Comparison of ENCODE assay signal across 8 cellular contexts in genomic region chr6:150025201-150025917, GRCh38. TPM values are rescaled to one million over a fixed set of nuclear protein-coding genes. Genes with fewer than 3 reads are reported as not detected.
DNase-seq lines count a peak whose midpoint lies in the region; ATAC-seq and TF ChIP-seq lines count a peak whose summit lies in the region.

RAET1L (minus strand) TSS chr6:150025532; CDS start chr6:150025471, 61 bp downstream.

- no peaks in the 10 kb centered on the region for H3K9me3 Mint-ChIP-seq in CD4-positive, alpha-beta T cell
- H3K9me3 Mint-ChIP-seq in effector memory CD8-positive, alpha-beta T cell: no peaks in the 10 kb centered on the region
- no peaks in the 10 kb centered on the region for H3K9me3 Mint-ChIP-seq in nephron progenitor cell

- no peak within 1 kb of the TSS for H3K4me3 Mint-ChIP-seq in CD4-positive, alpha-beta T cell
- H3K4me3 Mint-ChIP-seq in effector memory CD8-positive, alpha-beta T cell: peak within 1 kb of the TSS; percentile 48 to 54
- H3K4me3 Mint-ChIP-seq in nephron progenitor cell: no peak within 1 kb of the TSS

- H3K9me3 ChIP-seq in CD4-positive, alpha-beta T cell (ENCODE audit: control insufficient read depth, low read length): no peaks in the 10 kb centered on the region

- H3K27ac Mint-ChIP-seq in CD4-positive, alpha-beta T cell: no peak within 1 kb of the TSS
- no peak within 1 kb of the TSS for H3K27ac Mint-ChIP-seq in effector memory CD8-positive, alpha-beta T cell
- peak within 1 kb of the TSS; percentile 74 for H3K27ac Mint-ChIP-seq in nephron progenitor cell

- DNase-seq in CD4-positive, alpha-beta T cell: no peak
- DNase-seq in LoVo (ENCODE audit: low spot score) (peak; percentile 90), nephron progenitor cell (no peak), putamen (ENCODE audit: low spot score) (no peak), NOMO-1 (lab: John Stamatoyannopoulos, UW; ENCODE audit: unreplicated experiment in 2 of 2) (no peak)
- no peak for DNase-seq in effector memory CD8-positive, alpha-beta T cell

- H3K27me3 Mint-ChIP-seq in CD4-positive, alpha-beta T cell: peaks cover 74% of the 10 kb centered on the region
- peaks cover 50 to 81% of the 10 kb centered on the region in 2 donors for H3K27me3 Mint-ChIP-seq in effector memory CD8-positive, alpha-beta T cell
- peaks cover 82% of the 10 kb centered on the region for H3K27me3 Mint-ChIP-seq in nephron progenitor cell (ENCODE audit: low read depth, poor library complexity)

- POLR2A ChIA-PET in CD4-positive, alpha-beta T cell (lab: Charles Lee): no interaction called here

- peak; percentile 63 for ATAC-seq in CD4-positive, alpha-beta T cell (ENCODE audit: poor library complexity)
- peak; percentile 56 for ATAC-seq in effector memory CD8-positive, alpha-beta T cell (replicated peaks)
- ATAC-seq in GM21723 (IDR thresholded peaks at IDR 0.05; ENCODE audit: unreplicated experiment): no peak
- no peak for ATAC-seq in GM18498 (IDR thresholded peaks at IDR 0.05; ENCODE audit: unreplicated experiment)

- TF ChIP-seq CTCF in CD4-positive, alpha-beta T cell (IDR thresholded peaks at IDR 0.05): no peak
- TF ChIP-seq CTCF in nephron progenitor cell (IDR thresholded peaks at IDR 0.05): no peak

- H3K4me1 Mint-ChIP-seq in CD4-positive, alpha-beta T cell (ENCODE audit: low read depth): peaks cover 9% of the 10 kb centered on the region
- H3K4me1 Mint-ChIP-seq in effector memory CD8-positive, alpha-beta T cell (ENCODE audit: low read depth in 2 of 2): peaks cover 6 to 10% of the 10 kb centered on the region in 2 donors
- peaks cover 5% of the 10 kb centered on the region for H3K4me1 Mint-ChIP-seq in nephron progenitor cell

- H3K27ac ChIP-seq in CD4-positive, alpha-beta T cell (ENCODE audit: low read depth, low read length): no peak within 1 kb of the TSS

- intact Hi-C loops in CD4-positive, alpha-beta T cell (cut with DNase I, micrococcal nuclease): no loop called here

- CTCF ChIA-PET in CD4-positive, alpha-beta T cell (lab: Charles Lee): no interaction called here

- H3K27me3 ChIP-seq in CD4-positive, alpha-beta T cell (ENCODE audit: control insufficient read depth, insufficient read depth, low read length): peaks cover 37% of the 10 kb centered on the region

- H3K36me3 Mint-ChIP-seq in CD4-positive, alpha-beta T cell (ENCODE audit: low read depth): no peaks in the 10 kb centered on the region
- H3K36me3 Mint-ChIP-seq in effector memory CD8-positive, alpha-beta T cell (ENCODE audit: insufficient read depth): peaks cover 3% of the 10 kb centered on the region
- no peaks in the 10 kb centered on the region for H3K36me3 Mint-ChIP-seq in nephron progenitor cell (ENCODE audit: low read depth)

RNA-seq across cellular contexts. Expression of gene RAET1L, which starts in this region (rescaled TPM):
- total RNA-seq in CD4-positive, alpha-beta T cell: not detected

Comparison
In these comparisons a context has a peak if more than half of its experiments do, and no peak if none do; other contexts are left out.
1. Peak in ATAC-seq in CD4-positive, alpha-beta T cell; RNA of the gene not detected or under 1 TPM.
2. H3K4me3 Mint-ChIP-seq: peak in effector memory CD8-positive, alpha-beta T cell (2 of 2); none in CD4-positive, alpha-beta T cell (single experiment) and nephron progenitor cell (single experiment).